In the genomic region with DNA sequence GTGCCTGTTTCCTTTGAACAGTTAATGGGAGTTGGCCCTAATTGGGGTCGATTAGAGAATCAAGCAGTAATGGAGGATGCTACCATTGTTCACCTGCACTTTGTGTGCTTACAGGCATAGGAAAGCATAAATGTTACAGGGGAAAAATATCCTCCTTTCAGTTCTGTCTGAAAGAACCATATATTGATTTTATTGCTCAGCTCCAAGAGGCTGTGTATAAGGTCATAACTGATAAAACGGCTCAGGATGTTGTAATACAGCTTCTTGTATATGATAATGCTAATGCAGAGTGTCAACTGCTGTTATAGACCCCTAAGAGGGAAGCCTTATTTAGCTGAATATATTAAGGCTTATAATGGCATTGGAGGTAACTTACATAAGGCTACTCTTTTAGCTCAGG, we compare ENCODE assay signal across 14 cellular contexts. TPM values are rescaled to one million over a fixed set of nuclear protein-coding genes. Genes with fewer than 3 reads are reported as not detected.
"Had no signal": no experiment of that assay in that cellular context is flagged by ENCODE, and none has a peak within 500 bp of the region (broad histone marks: within the 10 kb centered on the region; RNA-seq: fewer than 3 reads in every experiment).

No MANE protein-coding gene starts in this region.

- H3K27ac ChIP-seq: esophagus squamous epithelium, neutrophil, right atrium auricular region, sigmoid colon, skin epidermis, upper lobe of left lung, vagina had no signal

- H3K4me3 Mint-ChIP-seq: naive thymus-derived CD8-positive, alpha-beta T cell had no signal

- H3K27me3 ChIP-seq: esophagus squamous epithelium, neutrophil, right atrium auricular region, sigmoid colon, upper lobe of left lung, vagina had no signal

- H3K4me3 ChIP-seq: esophagus squamous epithelium, right atrium auricular region, sigmoid colon, skin epidermis, upper lobe of left lung, vagina had no signal

- DNase-seq: dermis blood vessel endothelial cell; esophagus squamous epithelium; foreskin fibroblast; kidney; mesendoderm; naive thymus-derived CD8-positive, alpha-beta T cell; sigmoid colon; stimulated activated CD4-positive, alpha-beta T cell treated with anti-CD3 and anti-CD28 coated beads, Interleukin-12 subunit alpha, Interleukin-12 subunit beta, amount 100 ng/mL, for 4 hours; stimulated activated naive CD4-positive, alpha-beta T cell; upper lobe of left lung had no signal

- H3K4me1 ChIP-seq: right atrium auricular region had no signal

- H3K27ac Mint-ChIP-seq: naive thymus-derived CD8-positive, alpha-beta T cell had no signal

- H3K36me3 ChIP-seq: esophagus squamous epithelium, neutrophil, right atrium auricular region, sigmoid colon, upper lobe of left lung, vagina had no signal

- ATAC-seq: naive thymus-derived CD8-positive, alpha-beta T cell had no signal

- H3K9me3 ChIP-seq: neutrophil had no signal

RNA-seq across cellular contexts. Expression of a gene that starts 32.9 kb away (rescaled TPM):
- total RNA-seq: naive thymus-derived CD8-positive, alpha-beta T cell had no signal
- polyA plus RNA-seq: naive thymus-derived CD8-positive, alpha-beta T cell had no signal
